Comparison of ENCODE assay signal across 22 cellular contexts in genomic region chr1:67708606-67709005, GRCh38. TPM values are rescaled to one million over a fixed set of nuclear protein-coding genes. Genes with fewer than 3 reads are reported as not detected.
A peak's percentile ranks its signal among the peaks of the same experiment; 100 is the strongest.
DNase-seq lines count a peak whose midpoint lies in the region; ATAC-seq and TF ChIP-seq lines count a peak whose summit lies in the region.
"Had no signal": no experiment of that assay in that cellular context is flagged by ENCODE, and none has a peak within 500 bp of the region (broad histone marks: within the 10 kb centered on the region; RNA-seq: fewer than 3 reads in every experiment).

No MANE protein-coding gene starts in this region.

- H3K9me3 ChIP-seq in RWPE2 (ENCODE audit: severe bottlenecking) = no peaks in the 10 kb centered on the region
- H3K9me3 ChIP-seq in skeletal muscle tissue (ENCODE audit: control insufficient read depth in 3 of 3, low read length in 3 of 3) = no peaks in the 10 kb centered on the region
- H3K9me3 ChIP-seq in smooth muscle cell (replicated peaks; ENCODE audit: low read depth) = no peaks in the 10 kb centered on the region
- H3K9me3 ChIP-seq: Caco-2, sigmoid colon, suprapubic skin had no signal

- peaks cover 33% of the 10 kb centered on the region for H3K36me3 Mint-ChIP-seq in osteocyte (ENCODE audit: unreplicated experiment)

- no peaks in the 10 kb centered on the region for H3K27me3 Mint-ChIP-seq in osteocyte (ENCODE audit: unreplicated experiment)

- no peak overlapping the region for H3K4me3 ChIP-seq in RWPE2 (ENCODE audit: severe bottlenecking)
- no peak overlapping the region for H3K4me3 ChIP-seq in skeletal muscle tissue (ENCODE audit: low read length in 3 of 3)
- H3K4me3 ChIP-seq in smooth muscle cell = no peak overlapping the region
- H3K4me3 ChIP-seq: sigmoid colon, suprapubic skin had no signal

- H3K27ac ChIP-seq in RWPE2 (ENCODE audit: poor library complexity, severe bottlenecking) (no peak overlapping the region), foreskin keratinocyte (no peak overlapping the region), skeletal muscle tissue (ENCODE audit: low read depth, low read length) (peak overlapping the region; percentile 33), smooth muscle cell (ENCODE audit: low read depth) (no peak overlapping the region)
- H3K27ac ChIP-seq: suprapubic skin had no signal

- no peak overlapping the region for H2AFZ ChIP-seq in smooth muscle cell (ENCODE audit: low read depth)

- H3K4me3 Mint-ChIP-seq in osteocyte (ENCODE audit: unreplicated experiment) = no peak overlapping the region

- peaks cover 31% of the 10 kb centered on the region for H4K20me1 ChIP-seq in smooth muscle cell (ENCODE audit: low read depth)

- H3K4me2 ChIP-seq in smooth muscle cell = no peak overlapping the region

- H3F3A ChIP-seq in smooth muscle cell (ENCODE audit: low read depth) = no peaks in the 10 kb centered on the region

- H3K36me3 ChIP-seq in RWPE2 (ENCODE audit: low read depth) (peaks cover 30% of the 10 kb centered on the region), skeletal muscle tissue (ENCODE audit: control insufficient read depth in 3 of 3, insufficient read depth in 3 of 3, low read length in 3 of 3) (peaks cover 0 to 7% (median 0%) of the 10 kb centered on the region in 3 donors), smooth muscle cell (ENCODE audit: low read depth) (peaks cover 6% of the 10 kb centered on the region)

- TF ChIP-seq CTCF in RWPE2 (IDR thresholded peaks at IDR 0.05; ENCODE audit: poor library complexity, severe bottlenecking) (no peak), foreskin keratinocyte (conservative IDR thresholded peaks at IDR 0.05) (no peak), smooth muscle cell (IDR thresholded peaks at IDR 0.05; ENCODE audit: borderline replicate concordance, insufficient read depth, poor library complexity, severe bottlenecking) (no peak), osteocyte (IDR thresholded peaks at IDR 0.05) (no peak)

- 0 out of 3 replicates have a peak, but pooled peaks have one; percentile 15 for ATAC-seq in RWPE2 (ENCODE audit: low read depth)
- peak; percentile 67 for ATAC-seq in foreskin keratinocyte
- no peak for ATAC-seq in HG03135 (IDR thresholded peaks at IDR 0.05; ENCODE audit: unreplicated experiment)
- ATAC-seq: Panc1 had no signal

- H3K79me2 ChIP-seq in smooth muscle cell (ENCODE audit: low read depth) = peaks cover 4% of the 10 kb centered on the region

- H3K27me3 ChIP-seq in RWPE2 (ENCODE audit: insufficient read depth, poor library complexity, severe bottlenecking) (no peaks in the 10 kb centered on the region), foreskin keratinocyte (no peaks in the 10 kb centered on the region), skeletal muscle tissue (ENCODE audit: control insufficient read depth in 3 of 3, insufficient read depth in 3 of 3, low read length in 3 of 3) (no peaks in the 10 kb centered on the region), smooth muscle cell (ENCODE audit: low read depth) (no peaks in the 10 kb centered on the region)
- H3K27me3 ChIP-seq: sigmoid colon, suprapubic skin had no signal

- H3K9me3 Mint-ChIP-seq in osteocyte (ENCODE audit: unreplicated experiment) = no peaks in the 10 kb centered on the region

- DNase-seq in HPDE6-E6E7 (ENCODE audit: extremely low spot score) (peak; percentile 40), RWPE2 (ENCODE audit: low spot score) (no peak), foreskin keratinocyte (no peak), smooth muscle cell (lab: John Stamatoyannopoulos, UW; ENCODE audit: unreplicated experiment) (no peak), kidney glomerular epithelial cell (lab: John Stamatoyannopoulos, UW) (no peak), osteocyte (ENCODE audit: extremely low spot score, unreplicated experiment) (no peak)
- DNase-seq: AML-193; Caco-2; caudate nucleus; effector CD4-positive, alpha-beta T cell; KBM-7; NCI-H1092 treated with DMSO at 0.1 percent for 48 hours; NCI-H2171; occipital lobe; sigmoid colon; stimulated activated CD4-positive, alpha-beta T cell treated with anti-CD3 and anti-CD28 coated beads, Interleukin-4, amount 100 ng/mL, for 4 hours; stimulated activated CD8-positive, alpha-beta memory T cell treated with anti-CD3 and anti-CD28 coated beads, Interleukin-4, amount 100 ng/mL, for 48 hours; T-helper 1 cell had no signal

- H3K4me1 Mint-ChIP-seq in osteocyte (ENCODE audit: unreplicated experiment) = peaks cover 40% of the 10 kb centered on the region

- H3K4me1 ChIP-seq in RWPE2 (ENCODE audit: insufficient read depth, poor library complexity, severe bottlenecking) = peaks cover 32% of the 10 kb centered on the region
- peaks cover 23% of the 10 kb centered on the region for H3K4me1 ChIP-seq in foreskin keratinocyte
- H3K4me1 ChIP-seq in skeletal muscle tissue (ENCODE audit: control insufficient read depth in 3 of 3, insufficient read depth in 3 of 3, low read length in 3 of 3) = peaks cover 20 to 38% (median 26%) of the 10 kb centered on the region in 3 donors
- peaks cover 5% of the 10 kb centered on the region for H3K4me1 ChIP-seq in smooth muscle cell (ENCODE audit: low read depth)
- H3K4me1 ChIP-seq: Caco-2 had no signal

- 97% methylated on average over 8 of the region's 8 CpGs for WGBS in smooth muscle cell (ENCODE audit: low lambda C conversion rate)

- no peak overlapping the region for H3K27ac Mint-ChIP-seq in osteocyte (ENCODE audit: unreplicated experiment)

- peak overlapping the region in 1 of 3 donors; percentile 0 for H3K9ac ChIP-seq in skeletal muscle tissue (ENCODE audit: low read depth in 1 of 3, low read length in 3 of 3)
- no peak overlapping the region for H3K9ac ChIP-seq in smooth muscle cell (ENCODE audit: low read depth)

RNA-seq across cellular contexts. Expression of gene GADD45A, which starts 23.6 kb away (rescaled TPM):
- 99.9 and 107 TPM in 2 replicates for total RNA-seq in foreskin keratinocyte
- 115 and 131 TPM in 2 replicates for polyA plus RNA-seq in foreskin keratinocyte
- 11.0 TPM for total RNA-seq in skeletal muscle tissue
- total RNA-seq in smooth muscle cell = 130 and 141 TPM in 2 replicates
- polyA plus RNA-seq in smooth muscle cell = 205 and 250 TPM in 2 replicates
- total RNA-seq in osteocyte = 43.3 and 45.3 TPM in 2 replicates
